11 cellular contexts compared by ENCODE assay signal in genomic region chr21:34344058-34344425, GRCh38. TPM values are rescaled to one million over a fixed set of nuclear protein-coding genes. Genes with fewer than 3 reads are reported as not detected.
"Had no signal": no experiment of that assay in that cellular context is flagged by ENCODE, and none has a peak within 500 bp of the region (broad histone marks: within the 10 kb centered on the region; RNA-seq: fewer than 3 reads in every experiment).

No MANE protein-coding gene starts in this region.

- H3K27ac ChIP-seq: ovary, SK-N-MC had no signal

- H3K9me3 ChIP-seq: ovary, upper lobe of right lung had no signal

- H3K36me3 ChIP-seq: ovary, upper lobe of right lung had no signal

- H3K4me3 ChIP-seq: ovary, SK-N-MC, upper lobe of right lung had no signal

- DNase-seq: activated CD4-positive, alpha-beta T cell treated with anti-CD3 and anti-CD28 coated beads, Interleukin-2, amount 10 ng/mL, durations not matched to agents 24 days and 14 days; activated naive CD4-positive, alpha-beta T cell treated with Interleukin-2 at 50 U/mL for 16 hours; activated naive CD8-positive, alpha-beta T cell treated with anti-CD3 and anti-CD28 coated beads, Interleukin-2, amount 50 U/mL, for 24 hours; left colon; mammary epithelial cell; ovary; T-helper 1 cell; upper lobe of right lung had no signal

- H3K27me3 ChIP-seq: ovary, upper lobe of right lung had no signal

- ATAC-seq: activated naive CD8-positive, alpha-beta T cell treated with anti-CD3 and anti-CD28 coated beads, Interleukin-2, amount 50 U/mL, for 24 hours; left colon; natural killer cell treated with Interleukin-12 subunit alpha and Interleukin-12 subunit beta and Interleukin-15 and Interleukin-18, amount 100 ng/mL, for 72 hours; upper lobe of right lung had no signal

RNA-seq across cellular contexts. Expression of gene KCNE2, which starts 19.8 kb away (rescaled TPM):
- total RNA-seq: activated CD4-positive, alpha-beta T cell treated with anti-CD3 and anti-CD28 coated beads, Interleukin-2, amount 10 ng/mL, durations not matched to agents 24 days and 14 days; epithelial cell of proximal tubule; left colon; natural killer cell treated with Interleukin-12 subunit alpha and Interleukin-12 subunit beta and Interleukin-15 and Interleukin-18, amount 100 ng/mL, for 72 hours had no signal
- polyA plus RNA-seq: mammary epithelial cell had no signal
